Comparison of ENCODE assay signal across 13 cellular contexts in the genomic region with DNA sequence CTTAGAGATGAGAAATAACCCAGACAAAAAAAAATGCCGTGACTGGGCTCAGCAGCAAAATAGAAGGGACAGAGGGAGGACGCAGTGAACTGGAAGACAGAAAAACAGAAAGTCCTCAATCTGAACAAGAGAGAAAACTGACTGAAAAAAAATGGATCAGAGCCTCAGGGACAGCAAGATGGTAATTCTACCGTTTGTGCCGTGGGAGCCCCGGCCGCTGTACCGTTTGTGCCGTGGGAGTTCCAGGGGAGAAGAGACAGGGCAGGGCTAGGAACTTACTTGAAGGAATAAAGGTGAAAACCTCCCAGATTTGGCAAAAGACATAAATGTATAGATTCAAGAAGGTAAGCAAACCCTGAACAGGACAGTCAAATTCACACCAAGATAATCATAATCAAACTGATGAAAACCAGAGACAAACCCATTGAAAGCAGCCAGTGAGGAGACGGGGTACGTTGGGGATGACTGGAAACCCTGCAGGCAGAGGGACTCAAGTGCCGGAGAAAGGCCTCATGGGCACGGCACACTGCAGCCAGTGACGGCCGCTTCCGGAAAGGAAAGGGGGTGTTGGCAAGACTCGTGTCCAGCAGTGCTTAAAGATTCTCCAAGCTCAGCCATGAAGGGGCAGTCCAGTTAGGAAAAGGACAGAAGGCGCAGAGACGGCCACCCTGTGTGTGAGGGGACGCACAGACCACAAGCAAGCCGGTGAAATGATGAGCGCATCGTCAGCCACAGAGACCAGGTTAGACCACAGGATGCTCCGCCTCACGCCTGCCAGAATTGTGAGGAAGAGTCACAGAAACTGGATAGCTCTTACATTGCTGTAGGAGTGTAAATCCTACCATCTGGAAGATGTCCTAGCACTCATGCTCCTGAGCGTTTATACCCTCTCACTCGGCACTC. TPM values are rescaled to one million over a fixed set of nuclear protein-coding genes. Genes with fewer than 3 reads are reported as not detected.
DNase-seq lines count a peak whose midpoint lies in the region; ATAC-seq and TF ChIP-seq lines count a peak whose summit lies in the region.
"Had no signal": no experiment of that assay in that cellular context is flagged by ENCODE, and none has a peak within 500 bp of the region (broad histone marks: within the 10 kb centered on the region; RNA-seq: fewer than 3 reads in every experiment).

No MANE protein-coding gene starts in this region.

- peak; percentile 44 for ATAC-seq in GM18867 (IDR thresholded peaks at IDR 0.05; ENCODE audit: unreplicated experiment)
- ATAC-seq in GM21526 (IDR thresholded peaks at IDR 0.05; ENCODE audit: low FRiP score, unreplicated experiment) = peak; percentile 55
- peak; percentile 22 for ATAC-seq in HG03103 (IDR thresholded peaks at IDR 0.05; ENCODE audit: low read depth, unreplicated experiment)
- ATAC-seq in activated CD8-positive, alpha-beta T cell treated with anti-CD3 and anti-CD28 coated beads for 36 hours = no peak

- POLR2A ChIA-PET in activated CD8-positive, alpha-beta T cell treated with anti-CD3 and anti-CD28 coated beads for 36 hours (lab: Charles Lee) = no interaction called here

- no peak overlapping the region for H3K4me3 Mint-ChIP-seq in osteocyte (ENCODE audit: unreplicated experiment)
- H3K4me3 Mint-ChIP-seq in activated CD8-positive, alpha-beta T cell treated with anti-CD3 and anti-CD28 coated beads for 36 hours = no peak overlapping the region
- H3K4me3 Mint-ChIP-seq in chondrocyte (ENCODE audit: unreplicated experiment) = no peak overlapping the region

- TF ChIP-seq CTCF in osteocyte (IDR thresholded peaks at IDR 0.05) (no peak), chondrocyte (IDR thresholded peaks at IDR 0.05) (no peak)
- no peak for TF ChIP-seq CTCF in activated CD8-positive, alpha-beta T cell treated with anti-CD3 and anti-CD28 coated beads for 36 hours (IDR thresholded peaks at IDR 0.05)

- CTCF ChIA-PET in activated CD8-positive, alpha-beta T cell treated with anti-CD3 and anti-CD28 coated beads for 36 hours (lab: Charles Lee) = no interaction called here

- peaks cover 17% of the 10 kb centered on the region for H3K36me3 Mint-ChIP-seq in osteocyte (ENCODE audit: unreplicated experiment)
- peaks cover 8% of the 10 kb centered on the region for H3K36me3 Mint-ChIP-seq in activated CD8-positive, alpha-beta T cell treated with anti-CD3 and anti-CD28 coated beads for 36 hours (ENCODE audit: low read depth)
- peaks cover 15% of the 10 kb centered on the region for H3K36me3 Mint-ChIP-seq in chondrocyte (ENCODE audit: low read depth)

- H3K27me3 Mint-ChIP-seq in osteocyte (ENCODE audit: unreplicated experiment) = no peaks in the 10 kb centered on the region
- no peaks in the 10 kb centered on the region for H3K27me3 Mint-ChIP-seq in activated CD8-positive, alpha-beta T cell treated with anti-CD3 and anti-CD28 coated beads for 36 hours
- H3K27me3 Mint-ChIP-seq in chondrocyte (ENCODE audit: low read depth) = no peaks in the 10 kb centered on the region

- peak; percentile 22 for DNase-seq in germinal center (ENCODE audit: low spot score)
- DNase-seq in Ammon's horn (ENCODE audit: low spot score) = no peak
- no peak for DNase-seq in osteocyte (ENCODE audit: extremely low spot score, unreplicated experiment)
- no peak for DNase-seq in activated CD8-positive, alpha-beta T cell treated with anti-CD3 and anti-CD28 coated beads for 36 hours
- DNase-seq in chondrocyte (ENCODE audit: low spot score) = no peak
- DNase-seq: heart right ventricle, mesenchymal stem cell, NCI-H187 treated with DMSO at 0.1 percent for 48 hours, retina, transverse colon had no signal

- intact Hi-C loops in activated CD8-positive, alpha-beta T cell treated with anti-CD3 and anti-CD28 coated beads for 36 hours (cut with micrococcal nuclease) = no loop called here

- no peaks in the 10 kb centered on the region for H3K9me3 Mint-ChIP-seq in osteocyte (ENCODE audit: unreplicated experiment)
- no peaks in the 10 kb centered on the region for H3K9me3 Mint-ChIP-seq in activated CD8-positive, alpha-beta T cell treated with anti-CD3 and anti-CD28 coated beads for 36 hours
- H3K9me3 Mint-ChIP-seq in chondrocyte (ENCODE audit: low read depth) = no peaks in the 10 kb centered on the region

- H3K4me1 Mint-ChIP-seq in osteocyte (ENCODE audit: unreplicated experiment) = no peaks in the 10 kb centered on the region
- no peaks in the 10 kb centered on the region for H3K4me1 Mint-ChIP-seq in activated CD8-positive, alpha-beta T cell treated with anti-CD3 and anti-CD28 coated beads for 36 hours (ENCODE audit: low read depth)
- H3K4me1 Mint-ChIP-seq in chondrocyte (ENCODE audit: low read depth) = no peaks in the 10 kb centered on the region

- H3K27ac Mint-ChIP-seq in osteocyte (ENCODE audit: unreplicated experiment) (no peak overlapping the region), chondrocyte (ENCODE audit: unreplicated experiment) (no peak overlapping the region)
- no peak overlapping the region for H3K27ac Mint-ChIP-seq in activated CD8-positive, alpha-beta T cell treated with anti-CD3 and anti-CD28 coated beads for 36 hours

RNA-seq across cellular contexts. Expression of a gene that starts 40.0 kb away (rescaled TPM):
- total RNA-seq in osteocyte (5.9 and 8.1 TPM in 2 replicates), chondrocyte (7.1 to 12.5 TPM (median 7.3 TPM) in 3 replicates)
- total RNA-seq in activated CD8-positive, alpha-beta T cell treated with anti-CD3 and anti-CD28 coated beads for 36 hours = 10 to 100 TPM; 97.2 to 98.3 TPM
